Comparison of ENCODE assay signal across 14 cellular contexts in genomic region chr9:90975666-90976538, GRCh38.
"Had no signal": no experiment of that assay in that cellular context is flagged by ENCODE, and none has a peak within 500 bp of the region (broad histone marks: within the 10 kb centered on the region; RNA-seq: fewer than 3 reads in every experiment).

No MANE protein-coding gene starts in this region.

- H3K36me3 ChIP-seq: neural progenitor cell had no signal

- H2AFZ ChIP-seq: neural progenitor cell, parathyroid adenoma had no signal

- H3K27me3 ChIP-seq: neural progenitor cell had no signal

- H3K4me1 ChIP-seq: parathyroid adenoma had no signal

- H3K9ac ChIP-seq: neural progenitor cell, parathyroid adenoma had no signal

- DNase-seq: activated CD4-positive, alpha-beta T cell treated with anti-CD3 and anti-CD28 coated beads, Interleukin-2, amount 10 ng/mL, durations not matched to agents 7 days and 5 days; activated CD4-positive, CD25-positive, alpha-beta regulatory T cell; activated T-cell treated with anti-CD3 and anti-CD28 coated beads for 4 hours; amniotic stem cell; dermis blood vessel endothelial cell; glutamatergic neuron; left colon; midbrain; retina; stimulated activated CD4-positive, alpha-beta T cell treated with anti-CD3 and anti-CD28 coated beads, Interleukin-4, amount 100 ng/mL, for 4 hours had no signal

- H3K4me2 ChIP-seq: neural progenitor cell had no signal

- H3K27ac ChIP-seq: neural progenitor cell, parathyroid adenoma had no signal

- H3K4me3 ChIP-seq: lung, neural progenitor cell had no signal

- ATAC-seq: esophagus mucosa, left colon had no signal
